In genomic region chr9:83538172-83538889, GRCh38 we compare ENCODE assay signal across 8 cellular contexts. TPM values are rescaled to one million over a fixed set of nuclear protein-coding genes. Genes with fewer than 3 reads are reported as not detected.
DNase-seq lines count a peak whose midpoint lies in the region; ATAC-seq and TF ChIP-seq lines count a peak whose summit lies in the region.

FRMD3 (minus strand) TSS chr9:83538401; CDS start chr9:83538231, 170 bp downstream.

- POLR2A ChIA-PET in activated naive CD8-positive, alpha-beta T cell treated with anti-CD3 and anti-CD28 coated beads, Interleukin-2, amount 10 ng/mL, durations not matched to agents 7 days and 5 days (lab: Charles Lee): no interaction called here

- peaks cover 37% of the 10 kb centered on the region for H3K27me3 Mint-ChIP-seq in activated naive CD8-positive, alpha-beta T cell treated with anti-CD3 and anti-CD28 coated beads, Interleukin-2, amount 10 ng/mL, durations not matched to agents 7 days and 5 days

- peaks cover 2% of the 10 kb centered on the region for H3K27me3 ChIP-seq in GM06990 (replicated peaks; ENCODE audit: control insufficient read depth, insufficient read depth, low read length)

- H3K36me3 Mint-ChIP-seq in activated naive CD8-positive, alpha-beta T cell treated with anti-CD3 and anti-CD28 coated beads, Interleukin-2, amount 10 ng/mL, durations not matched to agents 7 days and 5 days: no peaks in the 10 kb centered on the region

- H3K4me1 Mint-ChIP-seq in activated naive CD8-positive, alpha-beta T cell treated with anti-CD3 and anti-CD28 coated beads, Interleukin-2, amount 10 ng/mL, durations not matched to agents 7 days and 5 days: peaks cover 4% of the 10 kb centered on the region

- no peaks in the 10 kb centered on the region for H3K9me3 Mint-ChIP-seq in activated naive CD8-positive, alpha-beta T cell treated with anti-CD3 and anti-CD28 coated beads, Interleukin-2, amount 10 ng/mL, durations not matched to agents 7 days and 5 days

- peak within 1 kb of the TSS; percentile 25 for H3K4me3 ChIP-seq in GM06990 (replicated peaks; ENCODE audit: low read depth, low read length)

- ATAC-seq in HG02884 (IDR thresholded peaks at IDR 0.05; ENCODE audit: unreplicated experiment): peak; percentile 56
- peak; percentile 70 for ATAC-seq in activated naive CD8-positive, alpha-beta T cell treated with anti-CD3 and anti-CD28 coated beads, Interleukin-2, amount 10 ng/mL, durations not matched to agents 7 days and 5 days (ENCODE audit: low read depth)
- peak; percentile 97 for ATAC-seq in Right ventricle myocardium superior (ENCODE audit: poor library complexity)

- peak; percentile 23 for DNase-seq in GM06990 (ENCODE audit: extremely low read depth, insufficient read length)
- DNase-seq in NCI-H345 treated with DMSO at 0.1 percent for 48 hours (lab: John Stamatoyannopoulos, UW; ENCODE audit: unreplicated experiment): peak; percentile 24
- peak; percentile 43 for DNase-seq in activated naive CD8-positive, alpha-beta T cell treated with anti-CD3 and anti-CD28 coated beads, Interleukin-2, amount 10 ng/mL, durations not matched to agents 7 days and 5 days
- peak; percentile 91 for DNase-seq in Right ventricle myocardium superior
- peak; percentile 15 for DNase-seq in non-pigmented ciliary epithelial cell (ENCODE audit: low read depth)
- DNase-seq in NK-92 (lab: John Stamatoyannopoulos, UW; ENCODE audit: unreplicated experiment): no peak
- DNase-seq in GDM1 (lab: John Stamatoyannopoulos, UW): no peak

- TF ChIP-seq CTCF in GM06990 (IDR thresholded peaks at IDR 0.05; ENCODE audit: insufficient read depth, low read length, poor library complexity, severe bottlenecking): peak; percentile 41

- intact Hi-C loops in Right ventricle myocardium superior (cut with DNase I): loop anchor here (5.0 kb wide), 2 partner anchors 106 to 321 kb away; no protein-coding TSS in a partner anchor

- H3K27ac Mint-ChIP-seq in activated naive CD8-positive, alpha-beta T cell treated with anti-CD3 and anti-CD28 coated beads, Interleukin-2, amount 10 ng/mL, durations not matched to agents 7 days and 5 days: no peak within 1 kb of the TSS

- H3K36me3 ChIP-seq in GM06990 (ENCODE audit: control insufficient read depth, insufficient read depth, low read length): no peaks in the 10 kb centered on the region

- H3K4me3 Mint-ChIP-seq in activated naive CD8-positive, alpha-beta T cell treated with anti-CD3 and anti-CD28 coated beads, Interleukin-2, amount 10 ng/mL, durations not matched to agents 7 days and 5 days: peak within 1 kb of the TSS; percentile 57

RNA-seq across cellular contexts. Expression of gene FRMD3, which starts in this region (rescaled TPM):
- total RNA-seq in activated naive CD8-positive, alpha-beta T cell treated with anti-CD3 and anti-CD28 coated beads, Interleukin-2, amount 10 ng/mL, durations not matched to agents 7 days and 5 days: 1 to 10 TPM; 1.2 TPM
- total RNA-seq in Right ventricle myocardium superior: 93.2 TPM

Comparison
In these comparisons a context has a peak if more than half of its experiments do, and no peak if none do; other contexts are left out.
1. RNA of gene FRMD3 (total RNA-seq): 93.2 TPM in Right ventricle myocardium superior (single experiment); 1.2 TPM in activated naive CD8-positive, alpha-beta T cell treated with anti-CD3 and anti-CD28 coated beads, Interleukin-2, amount 10 ng/mL, durations not matched to agents 7 days and 5 days; every median in the first group is over 10 times any median in the second.
2. DNase-seq: peak in GM06990 (single experiment), NCI-H345 treated with DMSO at 0.1 percent for 48 hours (single experiment), activated naive CD8-positive, alpha-beta T cell treated with anti-CD3 and anti-CD28 coated beads, Interleukin-2, amount 10 ng/mL, durations not matched to agents 7 days and 5 days (single experiment), Right ventricle myocardium superior (single experiment) and non-pigmented ciliary epithelial cell (single experiment); none in NK-92 (single experiment) and GDM1 (single experiment).
3. Peak in every context shown above with its lines, with median percentiles within 50 percentile points of each other: ATAC-seq.